25 cellular contexts compared by ENCODE assay signal in genomic region chr22:37012956-37013355, GRCh38. TPM values are rescaled to one million over a fixed set of nuclear protein-coding genes. Genes with fewer than 3 reads are reported as not detected.
DNase-seq lines count a peak whose midpoint lies in the region; ATAC-seq, FAIRE-seq and TF ChIP-seq lines count a peak whose summit lies in the region.
"Had no signal": no experiment of that assay in that cellular context is flagged by ENCODE, and none has a peak within 500 bp of the region (broad histone marks: within the 10 kb centered on the region; RNA-seq: fewer than 3 reads in every experiment).

No MANE protein-coding gene starts in this region.

- WGBS in small intestine, 3 donors, result 23 to 64% (median 37%) methylated on average over 10 of the region's 10 CpGs

- H3K9me3 ChIP-seq in PC-9 (ENCODE audit: insufficient read depth, low read depth), result no peaks in the 10 kb centered on the region
- no peaks in the 10 kb centered on the region for H3K9me3 ChIP-seq in small intestine (ENCODE audit: control insufficient read depth, low read depth)
- H3K9me3 ChIP-seq in BE2C, result no peaks in the 10 kb centered on the region
- H3K9me3 ChIP-seq in ascending aorta, result no peaks in the 10 kb centered on the region
- H3K9me3 ChIP-seq: A549, Caco-2 had no signal

- no peak overlapping the region for H2AFZ ChIP-seq in PC-9
- H2AFZ ChIP-seq: GM23338 had no signal

- H3K27ac ChIP-seq in PC-9 (no peak overlapping the region), small intestine (ENCODE audit: low read depth in 1 of 2, low read length in 1 of 2) (peak overlapping the region in 1 of 2 donors; percentile 51), ascending aorta (no peak overlapping the region)
- H3K27ac ChIP-seq: C4-2B, KMS-11, SK-N-MC had no signal

- TF ChIP-seq POLR2A in Raji (IDR thresholded peaks at IDR 0.05; ENCODE audit: insufficient read depth, low read depth, low read length), result peak; percentile 9; the same call in 1 of the 2 replicates

- H3K9me2 ChIP-seq in PC-9 (ENCODE audit: insufficient read depth), result no peaks in the 10 kb centered on the region

- TF ChIP-seq CTCF in PC-9 (conservative IDR thresholded peaks at IDR 0.05), result no peak
- TF ChIP-seq CTCF in BE2C (IDR thresholded peaks at IDR 0.05; ENCODE audit: low read depth, low read length), result no peak
- TF ChIP-seq CTCF in ascending aorta (IDR thresholded peaks at IDR 0.05), result no peak

- FAIRE-seq in small intestine (lab: Jason Lieb, UNC), result no peak
- FAIRE-seq: A549, G401.6 had no signal

- no peaks in the 10 kb centered on the region for H3K27me3 ChIP-seq in PC-9 (ENCODE audit: insufficient read depth, low read depth)
- no peaks in the 10 kb centered on the region for H3K27me3 ChIP-seq in small intestine (ENCODE audit: control insufficient read depth in 2 of 2, insufficient read depth in 2 of 2, low read length in 2 of 2)
- no peaks in the 10 kb centered on the region; the same call in 1 of the 2 replicates for H3K27me3 ChIP-seq in BE2C
- no peaks in the 10 kb centered on the region for H3K27me3 ChIP-seq in ascending aorta

- intact Hi-C loops in PC-9 (cut with micrococcal nuclease; ENCODE audit: unreplicated experiment), result no loop called here
- intact Hi-C loops in left colon (cut with DNase I, micrococcal nuclease), result no loop called here
- intact Hi-C loops in ascending aorta (cut with DNase I), result no loop called here

- DNase-seq in PC-9 (no peak), left colon (peak in 1 of 2 donors; percentile 33), small intestine (peak; percentile 36), BE2C (no peak), ascending aorta (ENCODE audit: low spot score in 2 of 2) (no peak), hypothalamus (lab: John Stamatoyannopoulos, UW) (no peak)
- DNase-seq: AML-193; Caco-2; CD8-positive, alpha-beta T cell; H9; IMR-90; MM.1S; NCI-H2029; NCI-H446 treated with DMSO at 0.1 percent for 48 hours; NCI-H526; RPMI8226; SIG-M5 had no signal

- ATAC-seq in left colon (peak; percentile 2), HG03095 (IDR thresholded peaks at IDR 0.05; ENCODE audit: unreplicated experiment) (no peak)
- ATAC-seq: A549; CD8-positive, alpha-beta T cell; GM23338 had no signal

- CTCF ChIA-PET in PC-9 (lab: Charles Lee), result interaction anchor here (0.7 kb wide), 1 partner anchor 20 kb away, joined by 4 read pairs; no protein-coding TSS in a partner anchor

- H4K20me1 ChIP-seq in PC-9 (ENCODE audit: insufficient read depth), result peaks cover 7% of the 10 kb centered on the region; the same call in 1 of the 2 replicates

- peaks cover 10% of the 10 kb centered on the region; the same call in 1 of the 2 replicates for H3K36me3 ChIP-seq in PC-9 (ENCODE audit: low read depth)
- H3K36me3 ChIP-seq in small intestine (ENCODE audit: control insufficient read depth in 2 of 2, insufficient read depth in 2 of 2, low read length in 2 of 2), result no peaks in the 10 kb centered on the region
- peaks cover 9% of the 10 kb centered on the region for H3K36me3 ChIP-seq in BE2C
- no peaks in the 10 kb centered on the region for H3K36me3 ChIP-seq in ascending aorta

- H3K4me2 ChIP-seq in PC-9, result 0 out of 2 replicates have a peak overlapping the region, but pooled peaks have one; percentile 6
- H3K4me2 ChIP-seq: A549, GM23338, KMS-11 had no signal

- BruUV-seq in PC-9 (replicated peaks; lab: Mats Ljungman, UMichigan), result no TSS peak

- peaks cover 20% of the 10 kb centered on the region for H3K79me2 ChIP-seq in PC-9 (ENCODE audit: low read depth)

- H3F3A ChIP-seq in PC-9 (ENCODE audit: insufficient read depth, low read depth), result peaks cover 31% of the 10 kb centered on the region; the same call in 1 of the 2 replicates

- POLR2A ChIA-PET in PC-9 (lab: Charles Lee; ENCODE audit: unreplicated experiment), result no interaction called here

- H3K4me1 ChIP-seq in PC-9 (replicated peaks; ENCODE audit: insufficient read depth), result peaks cover 53% of the 10 kb centered on the region
- H3K4me1 ChIP-seq in small intestine (ENCODE audit: control insufficient read depth in 2 of 2, insufficient read depth in 1 of 2, low read depth in 1 of 2, low read length in 1 of 2), result peaks cover 0 to 1% of the 10 kb centered on the region in 2 donors
- H3K4me1 ChIP-seq in BE2C, result peaks cover under 1% of the 10 kb centered on the region
- peaks cover 4 to 13% of the 10 kb centered on the region in 2 donors for H3K4me1 ChIP-seq in ascending aorta

- H3K4me3 ChIP-seq in PC-9, result no peak overlapping the region
- no peak overlapping the region for H3K4me3 ChIP-seq in small intestine (ENCODE audit: low read depth in 1 of 2, low read length in 2 of 2)
- H3K4me3 ChIP-seq in BE2C (ENCODE audit: low read depth, low read length), result no peak overlapping the region
- H3K4me3 ChIP-seq in ascending aorta, result no peak overlapping the region
- H3K4me3 ChIP-seq: A549, GM23338, SK-N-MC had no signal

RNA-seq across cellular contexts. Expression of gene TST, which starts 6.3 kb away (rescaled TPM):
- total RNA-seq in PC-9 (2021), result 99.4 and 123 TPM in 2 replicates
- total RNA-seq in left colon, result 100 to 1,000 TPM; 507 to 576 TPM
- 100 to 1,000 TPM; 201 to 526 (median 507) TPM for polyA plus RNA-seq in small intestine
- polyA plus RNA-seq in BE2C (2012; ENCODE audit: insufficient read depth, insufficient read length, low read depth), result 11.4 TPM
- 22.7 TPM for total RNA-seq in ascending aorta
- total RNA-seq: CD8-positive, alpha-beta T cell had no signal

RNA-seq across cellular contexts. Expression of gene MPST, which starts 6.6 kb away (rescaled TPM):
- total RNA-seq in PC-9 (2021) (75.9 and 109 TPM in 2 replicates), left colon (100 to 1,000 TPM; 221 to 250 TPM), ascending aorta (113 TPM)
- 100 to 1,000 TPM; 213 to 549 (median 397) TPM for polyA plus RNA-seq in small intestine
- polyA plus RNA-seq in BE2C (2012; ENCODE audit: insufficient read depth, insufficient read length, low read depth), result 113 TPM

RNA-seq across cellular contexts. Expression of gene KCTD17, which starts 38.6 kb away (rescaled TPM):
- total RNA-seq in PC-9 (2021), result 29.5 and 32.6 TPM in 2 replicates
- total RNA-seq in left colon, result 10 to 100 TPM; 33.2 to 41.1 TPM
- 10 to 100 TPM in 1 of 3 donors, 1 to 10 TPM in 2; 3.6 to 18.8 (median 9.7) TPM for polyA plus RNA-seq in small intestine
- 105 TPM for polyA plus RNA-seq in BE2C (2012; ENCODE audit: insufficient read depth, insufficient read length, low read depth)
- 34.9 TPM for total RNA-seq in ascending aorta
